1 cellular context compared by ENCODE assay signal in the genomic region with DNA sequence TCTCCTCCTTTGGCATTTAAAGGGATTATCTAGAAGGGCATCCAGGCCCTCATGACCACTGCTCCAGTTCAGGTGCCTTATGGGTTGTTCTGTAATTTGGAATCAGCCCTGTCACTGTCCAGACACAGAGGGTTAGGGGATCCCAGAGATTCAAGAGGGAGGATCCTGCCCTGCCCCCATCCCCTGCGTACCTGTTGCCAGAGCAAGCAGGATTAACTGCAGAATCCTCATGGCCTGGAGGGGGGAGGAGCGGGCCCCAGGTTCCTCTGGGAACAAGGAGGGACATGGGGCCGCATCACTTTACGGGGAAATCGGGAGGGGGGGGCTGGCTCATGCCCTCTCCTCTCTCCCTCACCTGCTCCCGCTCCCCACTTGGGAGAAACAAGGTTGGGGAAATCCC.
TF ChIP-seq lines count a peak whose summit lies in the region.

No MANE protein-coding gene starts in this region.

TF ChIP-seq in H1, 55 proteins besides CTCF, POLR2A, EP300 and RAD21:
- TF ChIP-seq SAP30 (IDR thresholded peaks at IDR 0.05; ENCODE audit: insufficient read depth, insufficient replicate concordance, low read length) = no peak
- no peak for TF ChIP-seq TEAD4 (IDR thresholded peaks at IDR 0.05; ENCODE audit: low read depth, low read length)
- TF ChIP-seq JUND (IDR thresholded peaks at IDR 0.05; ENCODE audit: low read length) = no peak
- TF ChIP-seq CBX5 (IDR thresholded peaks at IDR 0.05; ENCODE audit: low read depth, low read length) = no peak
- peak; percentile 20 for TF ChIP-seq ASH2L (IDR thresholded peaks at IDR 0.05; ENCODE audit: low read length)
- no peak for TF ChIP-seq RXRA (IDR thresholded peaks at IDR 0.05; ENCODE audit: insufficient read depth, low read depth, low read length)
- TF ChIP-seq TAF1 (IDR thresholded peaks at IDR 0.05; ENCODE audit: low read depth, low read length) = no peak
- no peak for TF ChIP-seq HDAC6 (IDR thresholded peaks at IDR 0.05; ENCODE audit: low read depth, low read length)
- no peak for TF ChIP-seq KDM4A (IDR thresholded peaks at IDR 0.05; ENCODE audit: low read depth, low read length, severe bottlenecking)
